10 cellular contexts compared by ENCODE assay signal in the genomic region with DNA sequence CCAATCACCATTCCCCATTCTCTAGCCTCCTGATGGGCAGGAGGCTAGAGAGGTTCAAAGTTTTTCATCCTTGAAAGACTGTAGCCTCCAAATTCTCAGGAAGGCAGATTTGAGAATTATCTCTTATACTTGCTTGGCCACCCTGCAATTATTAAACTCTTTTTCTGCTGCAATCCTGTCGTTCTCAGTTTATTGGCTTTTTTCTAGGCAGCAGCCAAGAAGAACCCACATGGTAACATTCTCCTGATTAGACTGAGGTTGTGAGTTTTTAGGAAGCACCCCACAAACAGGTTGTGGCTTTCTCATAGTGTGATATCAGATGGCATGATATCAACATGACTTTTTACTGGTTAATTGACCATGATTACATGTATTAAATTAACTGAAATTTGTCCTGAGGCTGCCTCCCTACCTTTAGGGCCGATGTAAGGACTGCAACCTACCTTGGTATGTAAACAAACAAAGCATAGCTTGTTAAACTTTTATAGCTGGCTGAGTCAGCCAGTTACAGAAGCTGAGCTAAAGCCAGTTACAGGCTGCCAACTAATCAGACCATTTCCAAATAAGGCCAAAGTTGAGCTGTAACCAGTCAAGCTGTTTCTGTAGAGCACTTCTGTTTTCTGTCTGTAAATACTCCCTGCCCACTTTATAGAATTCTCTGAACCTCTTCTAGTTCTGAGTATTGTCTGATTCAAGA. TPM values are rescaled to one million over a fixed set of nuclear protein-coding genes. Genes with fewer than 3 reads are reported as not detected.
A peak's percentile ranks its signal among the peaks of the same experiment; 100 is the strongest.
DNase-seq lines count a peak whose midpoint lies in the region; TF ChIP-seq lines count a peak whose summit lies in the region.
"Had no signal": no experiment of that assay in that cellular context is flagged by ENCODE, and none has a peak within 500 bp of the region (broad histone marks: within the 10 kb centered on the region; RNA-seq: fewer than 3 reads in every experiment).

No MANE protein-coding gene starts in this region.

- H3K9ac ChIP-seq in neural progenitor cell: no peak overlapping the region

- peaks cover 9% of the 10 kb centered on the region for H3K4me1 Mint-ChIP-seq in chondrocyte (ENCODE audit: low read depth)
- peaks cover 8% of the 10 kb centered on the region for H3K4me1 Mint-ChIP-seq in neural progenitor cell

- CTCF ChIA-PET in GM10248 (lab: Yijun Ruan, JAX): interaction anchor here (1.3 kb wide), 2 partner anchors 10 to 59 kb away, joined by 3 to 4 read pairs; no protein-coding TSS in a partner anchor

- H3K4me3 Mint-ChIP-seq in chondrocyte (ENCODE audit: unreplicated experiment) (no peak overlapping the region), neural progenitor cell (no peak overlapping the region)
- H3K4me3 Mint-ChIP-seq: activated T-cell treated with anti-CD3 and anti-CD28 coated beads, Interleukin-2, amount 50 U/mL, for 24 hours had no signal

- peak overlapping the region; percentile 68 for H3K27ac ChIP-seq in epithelial cell of prostate
- H3K27ac ChIP-seq in neural progenitor cell: no peak overlapping the region

- H2AFZ ChIP-seq in neural progenitor cell (replicated peaks): no peak overlapping the region

- no peaks in the 10 kb centered on the region for H3F3A ChIP-seq in neural progenitor cell (ENCODE audit: low read depth)

- H3K36me3 Mint-ChIP-seq in chondrocyte (ENCODE audit: low read depth) (no peaks in the 10 kb centered on the region), neural progenitor cell (no peaks in the 10 kb centered on the region)

- H3K27ac Mint-ChIP-seq in chondrocyte (ENCODE audit: unreplicated experiment) (no peak overlapping the region), neural progenitor cell (no peak overlapping the region)
- H3K27ac Mint-ChIP-seq: activated T-cell treated with anti-CD3 and anti-CD28 coated beads, Interleukin-2, amount 50 U/mL, for 24 hours had no signal

- POLR2A ChIA-PET in GM10248 (lab: Yijun Ruan, JAX): no interaction called here

- H3K36me3 ChIP-seq in neural progenitor cell: no peaks in the 10 kb centered on the region

- H3K9me3 ChIP-seq in neural progenitor cell (ENCODE audit: low read depth): peaks cover 8% of the 10 kb centered on the region

- TF ChIP-seq CTCF in GM10248 (IDR thresholded peaks at IDR 0.05; ENCODE audit: control extremely low read depth, extremely low read depth, low read depth, missing control alignments) (no peak), chondrocyte (IDR thresholded peaks at IDR 0.05) (no peak), neural progenitor cell (IDR thresholded peaks at IDR 0.05) (no peak)

- H3K27me3 Mint-ChIP-seq in chondrocyte (ENCODE audit: low read depth): no peaks in the 10 kb centered on the region
- H3K27me3 Mint-ChIP-seq in neural progenitor cell (ENCODE audit: insufficient read depth, low read depth): peaks cover 5% of the 10 kb centered on the region
- H3K27me3 Mint-ChIP-seq: activated T-cell treated with anti-CD3 and anti-CD28 coated beads, Interleukin-2, amount 50 U/mL, for 24 hours had no signal

- H3K4me2 ChIP-seq in neural progenitor cell: no peak overlapping the region

- no peak overlapping the region for H3K4me3 ChIP-seq in skeletal muscle cell (ENCODE audit: low read depth, low read length)
- no peak overlapping the region for H3K4me3 ChIP-seq in neural progenitor cell

- no peaks in the 10 kb centered on the region for H4K20me1 ChIP-seq in neural progenitor cell (ENCODE audit: low read depth)

- H3K9me3 Mint-ChIP-seq in chondrocyte (ENCODE audit: low read depth): peaks cover 22% of the 10 kb centered on the region
- peaks cover 17% of the 10 kb centered on the region for H3K9me3 Mint-ChIP-seq in neural progenitor cell
- H3K9me3 Mint-ChIP-seq: activated T-cell treated with anti-CD3 and anti-CD28 coated beads, Interleukin-2, amount 50 U/mL, for 24 hours had no signal

- DNase-seq in GM10248 (ENCODE audit: extremely low spot score) (peak; percentile 15), LoVo (ENCODE audit: low spot score) (peak; percentile 55), epithelial cell of prostate (ENCODE audit: low read depth, low spot score) (peak; percentile 90), skeletal muscle cell (ENCODE audit: low read depth) (peak; percentile 52), hypothalamus (lab: John Stamatoyannopoulos, UW) (no peak), chondrocyte (ENCODE audit: low spot score) (no peak), neural progenitor cell (ENCODE audit: low spot score) (no peak)
- no peak for DNase-seq in activated CD4-positive, CD25-positive, alpha-beta regulatory T cell (lab: John Stamatoyannopoulos, UW)
- DNase-seq: activated T-cell treated with anti-CD3 and anti-CD28 coated beads, Interleukin-2, amount 50 U/mL, for 24 hours; effector memory CD4-positive, alpha-beta T cell had no signal

- H3K4me1 ChIP-seq in neural progenitor cell: no peaks in the 10 kb centered on the region

- H3K27me3 ChIP-seq in neural progenitor cell: no peaks in the 10 kb centered on the region

- no peaks in the 10 kb centered on the region for H3K79me2 ChIP-seq in neural progenitor cell (ENCODE audit: low read depth)

RNA-seq across cellular contexts. Expression of a gene that starts 3.2 kb away (rescaled TPM):
- total RNA-seq in chondrocyte (4.8 to 5.7 TPM (median 4.9 TPM) in 3 replicates), neural progenitor cell (ENCODE audit: low replicate concordance) (not detected in 2 replicates)

Comparison
In these comparisons a context has a peak if more than half of its experiments do, and no peak if none do; other contexts are left out.
1. DNase-seq: peak in GM10248 (single experiment), LoVo (single experiment), epithelial cell of prostate (single experiment) and skeletal muscle cell (single experiment); none in hypothalamus (0 of 51), chondrocyte (single experiment), activated CD4-positive, CD25-positive, alpha-beta regulatory T cell (0 of 4) and neural progenitor cell (single experiment).